8 cellular contexts compared by ENCODE assay signal in the genomic region with DNA sequence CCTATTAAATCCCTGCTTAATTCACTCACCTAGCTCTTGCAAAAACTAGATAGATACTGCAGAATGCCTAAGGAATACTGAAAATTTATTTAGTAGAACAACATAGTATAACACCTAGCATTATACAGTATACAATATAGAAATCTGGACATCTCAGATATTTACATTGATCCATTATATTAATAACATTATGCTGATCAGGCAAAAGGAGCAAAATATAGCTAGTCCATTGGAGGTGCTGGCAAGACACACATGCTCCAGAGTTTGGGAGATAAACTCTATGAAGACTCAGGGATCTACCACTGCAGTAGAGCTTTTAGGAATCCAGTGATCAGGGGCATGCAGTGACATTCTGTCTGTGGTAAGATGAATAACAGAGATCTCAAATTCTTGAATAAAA.
"Had no signal": no experiment of that assay in that cellular context is flagged by ENCODE, and none has a peak within 500 bp of the region (broad histone marks: within the 10 kb centered on the region; RNA-seq: fewer than 3 reads in every experiment).

No MANE protein-coding gene starts in this region.

- H3K4me3 ChIP-seq: GM23338, K562 had no signal

- FAIRE-seq: H1, H54, HTR-8/SVneo, K562 had no signal

- H2AFZ ChIP-seq: GM23338 had no signal

- H3K4me2 ChIP-seq: GM23338 had no signal

- ATAC-seq: GM23338, K562 had no signal

- DNase-seq: H9, HCEC 1CT, KG1 had no signal
